14 cellular contexts compared by ENCODE assay signal in the genomic region with DNA sequence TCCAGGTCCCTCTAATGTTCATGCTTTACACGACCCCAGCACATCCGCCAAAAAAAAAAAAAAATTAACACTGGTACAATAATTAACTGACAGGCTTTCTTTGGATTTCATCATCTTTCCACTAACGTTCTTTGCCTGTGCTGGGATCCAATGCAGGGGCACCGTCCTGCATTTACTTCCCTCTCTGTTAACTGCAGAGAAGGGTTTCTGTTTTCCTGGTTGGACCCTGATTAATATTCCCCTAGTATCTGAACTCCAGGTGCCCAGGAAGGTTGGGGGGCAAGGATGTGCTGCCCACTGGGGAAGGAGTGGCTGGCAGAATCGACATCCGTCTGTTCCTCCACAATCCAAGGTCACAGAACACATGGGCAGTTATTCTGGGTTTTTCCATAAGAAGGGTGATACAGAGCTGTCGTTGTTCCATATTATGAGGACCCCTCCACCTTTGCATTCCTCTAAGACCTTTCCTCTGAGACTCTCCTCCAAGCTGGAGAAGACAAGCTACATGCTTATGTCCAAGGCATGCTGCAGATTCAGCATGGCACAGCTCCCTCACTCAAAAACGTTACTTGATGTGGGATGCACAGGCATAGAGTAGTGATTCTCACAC. TPM values are rescaled to one million over a fixed set of nuclear protein-coding genes. Genes with fewer than 3 reads are reported as not detected.
DNase-seq lines count a peak whose midpoint lies in the region; ATAC-seq and TF ChIP-seq lines count a peak whose summit lies in the region.
"Had no signal": no experiment of that assay in that cellular context is flagged by ENCODE, and none has a peak within 500 bp of the region (broad histone marks: within the 10 kb centered on the region; RNA-seq: fewer than 3 reads in every experiment).

No MANE protein-coding gene starts in this region.

- CTCF ChIA-PET in activated CD8-positive, alpha-beta T cell treated with anti-CD3 and anti-CD28 coated beads for 36 hours (lab: Charles Lee) = interaction anchor here (1.6 kb wide), 1 partner anchor 19 kb away, joined by 5 read pairs; no protein-coding TSS in a partner anchor

- no peak for ATAC-seq in activated CD8-positive, alpha-beta T cell treated with anti-CD3 and anti-CD28 coated beads for 36 hours
- ATAC-seq in natural killer cell treated with Interleukin-12 subunit alpha and Interleukin-12 subunit beta and Interleukin-15 and Interleukin-18, amount 100 ng/mL, for 72 hours = no peak
- no peak for ATAC-seq in left colon
- ATAC-seq in HG02870 (IDR thresholded peaks at IDR 0.05; ENCODE audit: unreplicated experiment) = no peak
- ATAC-seq: right cardiac atrium had no signal

- H3K9me3 Mint-ChIP-seq in T-helper 1 cell treated with Interleukin-12 subunit alpha and Interleukin-12 subunit beta and Interleukin-4 antibody, amounts not matched to agents 30 μg/mL and 1 μg/mL, for 36 hours = no peaks in the 10 kb centered on the region
- no peaks in the 10 kb centered on the region for H3K9me3 Mint-ChIP-seq in activated CD8-positive, alpha-beta T cell treated with anti-CD3 and anti-CD28 coated beads for 36 hours
- H3K9me3 Mint-ChIP-seq in natural killer cell treated with Interleukin-12 subunit alpha and Interleukin-12 subunit beta and Interleukin-15 and Interleukin-18, amount 100 ng/mL, for 72 hours = no peaks in the 10 kb centered on the region

- H3K36me3 Mint-ChIP-seq in T-helper 1 cell treated with Interleukin-12 subunit alpha and Interleukin-12 subunit beta and Interleukin-4 antibody, amounts not matched to agents 30 μg/mL and 1 μg/mL, for 36 hours (ENCODE audit: low read depth) = peaks cover 20% of the 10 kb centered on the region
- H3K36me3 Mint-ChIP-seq in activated CD8-positive, alpha-beta T cell treated with anti-CD3 and anti-CD28 coated beads for 36 hours (ENCODE audit: low read depth) = no peaks in the 10 kb centered on the region
- H3K36me3 Mint-ChIP-seq in natural killer cell treated with Interleukin-12 subunit alpha and Interleukin-12 subunit beta and Interleukin-15 and Interleukin-18, amount 100 ng/mL, for 72 hours = no peaks in the 10 kb centered on the region

- POLR2A ChIA-PET in activated CD8-positive, alpha-beta T cell treated with anti-CD3 and anti-CD28 coated beads for 36 hours (lab: Charles Lee) = no interaction called here

- H3K9me3 ChIP-seq in KOPT-K1 (ENCODE audit: insufficient read depth, low read length, poor library complexity, severe bottlenecking) = no peaks in the 10 kb centered on the region
- H3K9me3 ChIP-seq: thyroid gland had no signal

- no peak for TF ChIP-seq CTCF in activated CD8-positive, alpha-beta T cell treated with anti-CD3 and anti-CD28 coated beads for 36 hours (IDR thresholded peaks at IDR 0.05)

- peaks cover 51% of the 10 kb centered on the region for H3K4me1 Mint-ChIP-seq in T-helper 1 cell treated with Interleukin-12 subunit alpha and Interleukin-12 subunit beta and Interleukin-4 antibody, amounts not matched to agents 30 μg/mL and 1 μg/mL, for 36 hours (ENCODE audit: low read depth)
- peaks cover 60% of the 10 kb centered on the region for H3K4me1 Mint-ChIP-seq in activated CD8-positive, alpha-beta T cell treated with anti-CD3 and anti-CD28 coated beads for 36 hours (ENCODE audit: low read depth)
- H3K4me1 Mint-ChIP-seq in natural killer cell treated with Interleukin-12 subunit alpha and Interleukin-12 subunit beta and Interleukin-15 and Interleukin-18, amount 100 ng/mL, for 72 hours (ENCODE audit: low read depth in 2 of 2) = peaks cover 48 to 57% of the 10 kb centered on the region in 2 donors

- DNase-seq in T-helper 1 cell (no peak), iPS-NIHi7 (ENCODE audit: extremely low spot score) (no peak), left colon (no peak)
- DNase-seq in activated CD8-positive, alpha-beta T cell treated with anti-CD3 and anti-CD28 coated beads for 36 hours = no peak
- DNase-seq in natural killer cell treated with Interleukin-12 subunit alpha and Interleukin-12 subunit beta and Interleukin-15 and Interleukin-18, amount 100 ng/mL, for 72 hours (ENCODE audit: low spot score) = no peak
- DNase-seq: DMS79, GM23248, NCI-H774, right cardiac atrium, thyroid gland had no signal

- H3K27ac Mint-ChIP-seq in T-helper 1 cell treated with Interleukin-12 subunit alpha and Interleukin-12 subunit beta and Interleukin-4 antibody, amounts not matched to agents 30 μg/mL and 1 μg/mL, for 36 hours = peak overlapping the region; percentile 59
- H3K27ac Mint-ChIP-seq in activated CD8-positive, alpha-beta T cell treated with anti-CD3 and anti-CD28 coated beads for 36 hours = peak overlapping the region; percentile 78
- H3K27ac Mint-ChIP-seq in natural killer cell treated with Interleukin-12 subunit alpha and Interleukin-12 subunit beta and Interleukin-15 and Interleukin-18, amount 100 ng/mL, for 72 hours = peak overlapping the region; percentile 62 to 73

- intact Hi-C loops in activated CD8-positive, alpha-beta T cell treated with anti-CD3 and anti-CD28 coated beads for 36 hours (cut with micrococcal nuclease) = no loop called here
- intact Hi-C loops in left colon (cut with DNase I, micrococcal nuclease) = no loop called here

- H3K27me3 Mint-ChIP-seq in T-helper 1 cell treated with Interleukin-12 subunit alpha and Interleukin-12 subunit beta and Interleukin-4 antibody, amounts not matched to agents 30 μg/mL and 1 μg/mL, for 36 hours (ENCODE audit: low read depth) = peaks cover 40% of the 10 kb centered on the region
- H3K27me3 Mint-ChIP-seq in activated CD8-positive, alpha-beta T cell treated with anti-CD3 and anti-CD28 coated beads for 36 hours = peaks cover 17% of the 10 kb centered on the region
- H3K27me3 Mint-ChIP-seq in natural killer cell treated with Interleukin-12 subunit alpha and Interleukin-12 subunit beta and Interleukin-15 and Interleukin-18, amount 100 ng/mL, for 72 hours = peaks cover 0 to 4% of the 10 kb centered on the region in 2 donors

- H3K27ac ChIP-seq in KOPT-K1 (ENCODE audit: low read depth, low read length, poor library complexity, severe bottlenecking) = peak overlapping the region; percentile 99
- H3K27ac ChIP-seq: GM23248, thyroid gland had no signal

- H3K4me3 Mint-ChIP-seq in T-helper 1 cell treated with Interleukin-12 subunit alpha and Interleukin-12 subunit beta and Interleukin-4 antibody, amounts not matched to agents 30 μg/mL and 1 μg/mL, for 36 hours = peak overlapping the region; percentile 84
- H3K4me3 Mint-ChIP-seq in activated CD8-positive, alpha-beta T cell treated with anti-CD3 and anti-CD28 coated beads for 36 hours = peak overlapping the region; percentile 69
- peak overlapping the region; percentile 78 for H3K4me3 Mint-ChIP-seq in natural killer cell treated with Interleukin-12 subunit alpha and Interleukin-12 subunit beta and Interleukin-15 and Interleukin-18, amount 100 ng/mL, for 72 hours

- H3K36me3 ChIP-seq in KOPT-K1 (ENCODE audit: insufficient read depth, low read length) = no peaks in the 10 kb centered on the region; the same call in 1 of the 2 replicates
- H3K36me3 ChIP-seq: thyroid gland had no signal

RNA-seq across cellular contexts. Expression of gene LAIR1, which starts 4.5 kb away (rescaled TPM):
- 10 to 100 TPM; 11.3 TPM for total RNA-seq in activated CD8-positive, alpha-beta T cell treated with anti-CD3 and anti-CD28 coated beads for 36 hours
- 10 to 100 TPM; 40.5 to 60.2 TPM for total RNA-seq in natural killer cell treated with Interleukin-12 subunit alpha and Interleukin-12 subunit beta and Interleukin-15 and Interleukin-18, amount 100 ng/mL, for 72 hours
- 10 to 100 TPM in 1 of 2 donors, 1 to 10 TPM in 1; 3.8 to 13.2 TPM for total RNA-seq in left colon
- total RNA-seq: GM23248, HT-29 had no signal

RNA-seq across cellular contexts. Expression of gene LILRA4, which starts 30.2 kb away (rescaled TPM):
- not detected for total RNA-seq in activated CD8-positive, alpha-beta T cell treated with anti-CD3 and anti-CD28 coated beads for 36 hours
- total RNA-seq in natural killer cell treated with Interleukin-12 subunit alpha and Interleukin-12 subunit beta and Interleukin-15 and Interleukin-18, amount 100 ng/mL, for 72 hours = not detected
- total RNA-seq in left colon = not detected
- total RNA-seq: GM23248, HT-29, right cardiac atrium, thyroid gland had no signal

RNA-seq across cellular contexts. Expression of gene TTYH1, which starts 46.1 kb away (rescaled TPM):
- under 1 TPM in 1 of 2 experiments, not detected in 1; 0.70 TPM for total RNA-seq in activated CD8-positive, alpha-beta T cell treated with anti-CD3 and anti-CD28 coated beads for 36 hours
- total RNA-seq in natural killer cell treated with Interleukin-12 subunit alpha and Interleukin-12 subunit beta and Interleukin-15 and Interleukin-18, amount 100 ng/mL, for 72 hours = under 1 TPM; 0.31 to 0.73 TPM
- 1 to 10 TPM in 1 of 2 donors, not detected in 1; 1.1 TPM for total RNA-seq in left colon
- total RNA-seq: GM23248, HT-29 had no signal

RNA-seq across cellular contexts. Expression of gene LILRA5, which starts 56.2 kb away (rescaled TPM):
- total RNA-seq in activated CD8-positive, alpha-beta T cell treated with anti-CD3 and anti-CD28 coated beads for 36 hours = not detected
- total RNA-seq in natural killer cell treated with Interleukin-12 subunit alpha and Interleukin-12 subunit beta and Interleukin-15 and Interleukin-18, amount 100 ng/mL, for 72 hours = not detected
- total RNA-seq in left colon = 1 to 10 TPM in 1 of 2 donors, under 1 TPM in 1; 0.82 to 2.2 TPM
- total RNA-seq: GM23248, HT-29 had no signal
